15 cellular contexts compared by ENCODE assay signal in genomic region chr1:41799205-41799604, GRCh38.
DNase-seq lines count a peak whose midpoint lies in the region; ATAC-seq and TF ChIP-seq lines count a peak whose summit lies in the region.
"Had no signal": no experiment of that assay in that cellular context is flagged by ENCODE, and none has a peak within 500 bp of the region (broad histone marks: within the 10 kb centered on the region; RNA-seq: fewer than 3 reads in every experiment).

No MANE protein-coding gene starts in this region.

- H3K36me3 ChIP-seq in CD8-positive, alpha-beta T cell (ENCODE audit: insufficient read depth, low read length): no peaks in the 10 kb centered on the region
- H3K36me3 ChIP-seq: SJCRH30 had no signal

- TF ChIP-seq CTCF in CD8-positive, alpha-beta T cell (IDR thresholded peaks at IDR 0.05): no peak
- no peak for TF ChIP-seq CTCF in WTC11 (IDR thresholded peaks at IDR 0.05)
- no peak for TF ChIP-seq CTCF in natural killer cell (IDR thresholded peaks at IDR 0.05)

- intact Hi-C loops in CD8-positive, alpha-beta T cell (cut with DNase I, micrococcal nuclease): no loop called here
- intact Hi-C loops in natural killer cell (cut with micrococcal nuclease): no loop called here

- ATAC-seq in CD8-positive, alpha-beta T cell: no peak
- ATAC-seq in WTC11 (no peak), natural killer cell (no peak), GM18870 (IDR thresholded peaks at IDR 0.05; ENCODE audit: unreplicated experiment) (no peak)

- POLR2A ChIA-PET in activated CD4-positive, alpha-beta T cell treated with anti-CD3 and anti-CD28 coated beads, Interleukin-2, amount 10 ng/mL, durations not matched to agents 7 days and 5 days (lab: Charles Lee): interaction anchor here (0.8 kb wide), 1 partner anchor 223 kb away, joined by 3 read pairs; no protein-coding TSS in a partner anchor
- POLR2A ChIA-PET in CD8-positive, alpha-beta T cell (lab: Charles Lee): no interaction called here
- POLR2A ChIA-PET in WTC11 (lab: Charles Lee): no interaction called here

- no peak overlapping the region for H3K27ac ChIP-seq in CD8-positive, alpha-beta T cell (ENCODE audit: low read depth, low read length)
- H3K27ac ChIP-seq: HL-60, SJCRH30 had no signal

- no peak for DNase-seq in activated CD4-positive, alpha-beta T cell treated with anti-CD3 and anti-CD28 coated beads, Interleukin-2, amount 10 ng/mL, durations not matched to agents 7 days and 5 days
- no peak for DNase-seq in activated CD4-positive, alpha-beta T cell treated with anti-CD3 and anti-CD28 coated beads, Interleukin-2, amount 50 U/mL, for 1 hour
- DNase-seq in CD8-positive, alpha-beta T cell: no peak
- no peak for DNase-seq in WTC11 (ENCODE audit: low spot score)
- DNase-seq in natural killer cell: no peak
- DNase-seq in NCI-H2029 (lab: John Stamatoyannopoulos, UW): no peak
- DNase-seq in midbrain (lab: John Stamatoyannopoulos, UW): no peak
- DNase-seq: C1 segment of cervical spinal cord, H7, NCI-H1417, NCI-H2029 treated with DMSO at 0.1 percent for 48 hours, NCI-H748 treated with DMSO at 0.1 percent for 48 hours, SJCRH30 had no signal

- H3K9me3 Mint-ChIP-seq in activated CD4-positive, alpha-beta T cell treated with anti-CD3 and anti-CD28 coated beads, Interleukin-2, amount 10 ng/mL, durations not matched to agents 7 days and 5 days: no peaks in the 10 kb centered on the region
- no peaks in the 10 kb centered on the region for H3K9me3 Mint-ChIP-seq in CD8-positive, alpha-beta T cell
- H3K9me3 Mint-ChIP-seq in WTC11 (no peaks in the 10 kb centered on the region), natural killer cell (no peaks in the 10 kb centered on the region)

- H3K27me3 ChIP-seq in CD8-positive, alpha-beta T cell (ENCODE audit: insufficient read depth, low read length): no peaks in the 10 kb centered on the region
- H3K27me3 ChIP-seq: SJCRH30 had no signal

- peaks cover 68% of the 10 kb centered on the region for H3K4me1 Mint-ChIP-seq in activated CD4-positive, alpha-beta T cell treated with anti-CD3 and anti-CD28 coated beads, Interleukin-2, amount 10 ng/mL, durations not matched to agents 7 days and 5 days
- H3K4me1 Mint-ChIP-seq in CD8-positive, alpha-beta T cell (ENCODE audit: low read depth): peaks cover 55% of the 10 kb centered on the region
- H3K4me1 Mint-ChIP-seq in WTC11: 0 out of 2 replicates have a peak, but pooled peaks cover 3% of the 10 kb centered on the region
- H3K4me1 Mint-ChIP-seq in natural killer cell: peaks cover 54 to 58% of the 10 kb centered on the region in 2 donors

- CTCF ChIA-PET in activated CD4-positive, alpha-beta T cell treated with anti-CD3 and anti-CD28 coated beads, Interleukin-2, amount 10 ng/mL, durations not matched to agents 7 days and 5 days (lab: Charles Lee): interaction anchor here (1.3 to 4.4 kb wide), 2 partner anchors 10 to 12 kb away, joined by 3 to 21 read pairs; no protein-coding TSS in a partner anchor
- CTCF ChIA-PET in CD8-positive, alpha-beta T cell (lab: Charles Lee): no interaction called here
- CTCF ChIA-PET in WTC11 (lab: Charles Lee): no interaction called here

- no peak overlapping the region for H3K4me3 Mint-ChIP-seq in activated CD4-positive, alpha-beta T cell treated with anti-CD3 and anti-CD28 coated beads, Interleukin-2, amount 10 ng/mL, durations not matched to agents 7 days and 5 days
- H3K4me3 Mint-ChIP-seq in CD8-positive, alpha-beta T cell: no peak overlapping the region
- no peak overlapping the region for H3K4me3 Mint-ChIP-seq in WTC11
- no peak overlapping the region for H3K4me3 Mint-ChIP-seq in natural killer cell

- no peak overlapping the region for H3K4me3 ChIP-seq in CD8-positive, alpha-beta T cell (ENCODE audit: low read depth, low read length)
- H3K4me3 ChIP-seq: SJCRH30 had no signal

- peaks cover 45% of the 10 kb centered on the region for H3K4me1 ChIP-seq in CD8-positive, alpha-beta T cell (ENCODE audit: insufficient read depth, low read length)
- H3K4me1 ChIP-seq: SJCRH30 had no signal

- H3K27me3 Mint-ChIP-seq in activated CD4-positive, alpha-beta T cell treated with anti-CD3 and anti-CD28 coated beads, Interleukin-2, amount 10 ng/mL, durations not matched to agents 7 days and 5 days: no peaks in the 10 kb centered on the region
- no peaks in the 10 kb centered on the region for H3K27me3 Mint-ChIP-seq in CD8-positive, alpha-beta T cell (ENCODE audit: low read depth)
- no peaks in the 10 kb centered on the region for H3K27me3 Mint-ChIP-seq in WTC11 (ENCODE audit: low read depth)
- H3K27me3 Mint-ChIP-seq in natural killer cell (ENCODE audit: low read depth in 2 of 2): no peaks in the 10 kb centered on the region

- H3K9me3 ChIP-seq in CD8-positive, alpha-beta T cell (ENCODE audit: low read length): no peaks in the 10 kb centered on the region
- H3K9me3 ChIP-seq: SJCRH30 had no signal

- H3K36me3 Mint-ChIP-seq in activated CD4-positive, alpha-beta T cell treated with anti-CD3 and anti-CD28 coated beads, Interleukin-2, amount 10 ng/mL, durations not matched to agents 7 days and 5 days (ENCODE audit: low read depth): peaks cover 23% of the 10 kb centered on the region
- H3K36me3 Mint-ChIP-seq in CD8-positive, alpha-beta T cell: no peaks in the 10 kb centered on the region
- H3K36me3 Mint-ChIP-seq in WTC11: no peaks in the 10 kb centered on the region
- no peaks in the 10 kb centered on the region for H3K36me3 Mint-ChIP-seq in natural killer cell

- peak overlapping the region; percentile 32 for H3K27ac Mint-ChIP-seq in activated CD4-positive, alpha-beta T cell treated with anti-CD3 and anti-CD28 coated beads, Interleukin-2, amount 10 ng/mL, durations not matched to agents 7 days and 5 days
- peak overlapping the region; percentile 20 for H3K27ac Mint-ChIP-seq in CD8-positive, alpha-beta T cell
- H3K27ac Mint-ChIP-seq in WTC11 (no peak overlapping the region), natural killer cell (peak overlapping the region; percentile 91 to 99)

TF ChIP-seq in WTC11, 78 proteins besides CTCF, POLR2A, EP300 and RAD21:
- TF ChIP-seq GTF2I (CRISPR knock-in tag; conservative IDR thresholded peaks at IDR 0.05) (peak; percentile 53; the same call in 1 of the 2 replicates), TP53 (CRISPR knock-in tag; IDR thresholded peaks at IDR 0.05) (no peak)
